In genomic region chr6:158069800-158070195, GRCh38 we compare ENCODE assay signal across 14 cellular contexts.
A peak's percentile ranks its signal among the peaks of the same experiment; 100 is the strongest.
DNase-seq lines count a peak whose midpoint lies in the region; ATAC-seq and TF ChIP-seq lines count a peak whose summit lies in the region.
"Had no signal": no experiment of that assay in that cellular context is flagged by ENCODE, and none has a peak within 500 bp of the region (broad histone marks: within the 10 kb centered on the region; RNA-seq: fewer than 3 reads in every experiment).

No MANE protein-coding gene starts in this region.

- H3K27me3 ChIP-seq in PC-3 (ENCODE audit: low read length) (no peaks in the 10 kb centered on the region), mesenchymal stem cell (ENCODE audit: control insufficient read depth in 1 of 2, insufficient read depth in 1 of 2, low read length in 2 of 2) (no peaks in the 10 kb centered on the region), neural progenitor cell (no peaks in the 10 kb centered on the region)

- H4K20me1 ChIP-seq in PC-3 (ENCODE audit: low read length), result no peaks in the 10 kb centered on the region
- H4K20me1 ChIP-seq in neural progenitor cell (ENCODE audit: low read depth), result no peaks in the 10 kb centered on the region

- peak overlapping the region; percentile 6; the same call in 1 of the 2 replicates for H3K4me3 ChIP-seq in PC-3 (ENCODE audit: low read length)
- no peak overlapping the region for H3K4me3 ChIP-seq in mesenchymal stem cell (ENCODE audit: insufficient read depth in 1 of 2, low read depth in 1 of 2, low read length in 2 of 2)
- H3K4me3 ChIP-seq in neural progenitor cell, result no peak overlapping the region
- no peak overlapping the region for H3K4me3 ChIP-seq in lower leg skin (ENCODE audit: low read depth, poor library complexity, severe bottlenecking)

- H4K91ac ChIP-seq in mesenchymal stem cell (ENCODE audit: low read length), result no peak overlapping the region

- peaks cover 12% of the 10 kb centered on the region for H3K4me1 Mint-ChIP-seq in neural progenitor cell

- peaks cover 4% of the 10 kb centered on the region for H3K27me3 Mint-ChIP-seq in neural progenitor cell (ENCODE audit: insufficient read depth, low read depth)
- H3K27me3 Mint-ChIP-seq: progenitor cell of endocrine pancreas had no signal

- H2AK5ac ChIP-seq in mesenchymal stem cell (ENCODE audit: low read length, severe bottlenecking), result peak overlapping the region; percentile 87

- DNase-seq in AG20443 (ENCODE audit: low spot score), result peak; percentile 56
- peak; percentile 71 for DNase-seq in PC-3
- DNase-seq in mesenchymal stem cell, result peak; percentile 37
- no peak for DNase-seq in neural progenitor cell (ENCODE audit: low spot score)
- no peak for DNase-seq in lower leg skin (ENCODE audit: low spot score in 2 of 2)
- DNase-seq: activated CD4-positive, alpha-beta T cell treated with anti-CD3 and anti-CD28 coated beads, Interleukin-2, amount 50 U/mL, for 1 hour; activated naive CD4-positive, alpha-beta T cell; CD8-positive, alpha-beta T cell; mesendoderm; T-helper 2 cell had no signal

- no peaks in the 10 kb centered on the region for H3K9me2 ChIP-seq in PC-3 (replicated peaks; ENCODE audit: low read length)

- no peak overlapping the region for H2BK120ac ChIP-seq in mesenchymal stem cell (ENCODE audit: low read depth, low read length)

- H3K4me3 Mint-ChIP-seq in neural progenitor cell, result no peak overlapping the region
- H3K4me3 Mint-ChIP-seq: CD8-positive, alpha-beta T cell had no signal

- no peak overlapping the region for H2BK12ac ChIP-seq in mesenchymal stem cell (ENCODE audit: low read length in 2 of 2)

- CTCF ChIA-PET in PC-3 (lab: Charles Lee), result interaction anchor here (1.0 to 1.2 kb wide), 2 partner anchors 12 to 87 kb away, joined by 3 to 4 read pairs; no protein-coding TSS in a partner anchor

- no peak overlapping the region for H3K23ac ChIP-seq in mesenchymal stem cell (ENCODE audit: low read length in 2 of 2)

- POLR2A ChIA-PET in PC-3 (lab: Charles Lee; ENCODE audit: unreplicated experiment), result interaction anchor here (0.5 to 0.7 kb wide), 3 partner anchors 13 to 914 kb away, joined by 3 to 9 read pairs (median 5); no protein-coding TSS in a partner anchor

- H3K18ac ChIP-seq in mesenchymal stem cell (ENCODE audit: low read depth in 1 of 2, low read length in 2 of 2), result no peak overlapping the region

- WGBS in mesenchymal stem cell, result 81% methylated on average over 6 of the region's 6 CpGs
- WGBS in lower leg skin, 2 donors, result 82 to 84% methylated on average over 6 of the region's 6 CpGs

- H3K27ac Mint-ChIP-seq in neural progenitor cell, result no peak overlapping the region
- H3K27ac Mint-ChIP-seq: progenitor cell of endocrine pancreas had no signal

- no TSS peak for BruUV-seq in PC-3 (replicated peaks; lab: Mats Ljungman, UMichigan)

- TF ChIP-seq CTCF in PC-3 (conservative IDR thresholded peaks at IDR 0.05; ENCODE audit: low read depth, low read length), result no peak
- no peak for TF ChIP-seq CTCF in neural progenitor cell (IDR thresholded peaks at IDR 0.05)
- TF ChIP-seq CTCF in lower leg skin (IDR thresholded peaks at IDR 0.05), result no peak

- H3K79me2 ChIP-seq in PC-3 (ENCODE audit: low read length) (no peaks in the 10 kb centered on the region), neural progenitor cell (ENCODE audit: low read depth) (no peaks in the 10 kb centered on the region)

- H2AFZ ChIP-seq in PC-3 (ENCODE audit: low read length) (no peak overlapping the region), mesenchymal stem cell (ENCODE audit: low read depth, low read length) (no peak overlapping the region), neural progenitor cell (replicated peaks) (no peak overlapping the region)

- peaks cover 46% of the 10 kb centered on the region for H3K4me1 ChIP-seq in PC-3 (ENCODE audit: insufficient read depth, low read length)
- peaks cover 28% of the 10 kb centered on the region for H3K4me1 ChIP-seq in mesenchymal stem cell (ENCODE audit: control insufficient read depth, insufficient read depth, low read depth, low read length)
- no peaks in the 10 kb centered on the region for H3K4me1 ChIP-seq in neural progenitor cell

- peaks cover 20% of the 10 kb centered on the region for H3K79me1 ChIP-seq in mesenchymal stem cell (replicated peaks; ENCODE audit: low read length, poor library complexity, severe bottlenecking)

- H3K4me2 ChIP-seq in PC-3 (ENCODE audit: low read length) (peak overlapping the region; percentile 59), mesenchymal stem cell (ENCODE audit: low read length, poor library complexity, severe bottlenecking) (no peak overlapping the region), neural progenitor cell (no peak overlapping the region)

- intact Hi-C loops in PC-3 (cut with micrococcal nuclease), result loop anchor here (1.0 to 5.0 kb wide), 4 partner anchors 12 to 87 kb away; no protein-coding TSS in a partner anchor
- intact Hi-C loops in lower leg skin (cut with DNase I; ENCODE audit: low total_unique reads), result no loop called here

- H3K4ac ChIP-seq in mesenchymal stem cell (ENCODE audit: low read depth in 1 of 2, low read length in 2 of 2), result no peak overlapping the region

- peaks cover 4% of the 10 kb centered on the region for H3K36me3 Mint-ChIP-seq in neural progenitor cell

- H3K9me3 ChIP-seq in PC-3 (ENCODE audit: low read length) (no peaks in the 10 kb centered on the region), mesenchymal stem cell (ENCODE audit: control insufficient read depth, low read length) (no peaks in the 10 kb centered on the region), neural progenitor cell (ENCODE audit: low read depth) (no peaks in the 10 kb centered on the region)

- H3K27ac ChIP-seq in PC-3 (ENCODE audit: low read length), result peak overlapping the region; percentile 98
- H3K27ac ChIP-seq in cingulate gyrus (ENCODE audit: low read depth, low read length), result peak overlapping the region; percentile 83
- no peak overlapping the region for H3K27ac ChIP-seq in mesenchymal stem cell (ENCODE audit: low read length, poor library complexity, severe bottlenecking)
- H3K27ac ChIP-seq in neural progenitor cell, result no peak overlapping the region

- no peaks in the 10 kb centered on the region for H3K9me3 Mint-ChIP-seq in neural progenitor cell
- H3K9me3 Mint-ChIP-seq: CD8-positive, alpha-beta T cell had no signal

- peak overlapping the region; percentile 83 for H3K9ac ChIP-seq in PC-3 (ENCODE audit: low read length)
- H3K9ac ChIP-seq in mesenchymal stem cell (ENCODE audit: low read length), result peak overlapping the region; percentile 30
- H3K9ac ChIP-seq in neural progenitor cell, result no peak overlapping the region

- H3K36me3 ChIP-seq in PC-3 (ENCODE audit: low read depth, low read length) (0 out of 2 replicates have a peak, but pooled peaks cover 4% of the 10 kb centered on the region), mesenchymal stem cell (ENCODE audit: control insufficient read depth in 1 of 2, insufficient read depth in 2 of 2, low read depth in 1 of 2, low read length in 2 of 2) (peaks cover 64 to 87% of the 10 kb centered on the region in 2 experiments), neural progenitor cell (no peaks in the 10 kb centered on the region)

- TF ChIP-seq POLR2A in lower leg skin (IDR thresholded peaks at IDR 0.05), result no peak

- ATAC-seq in PC-3, result peak; percentile 35
- no peak for ATAC-seq in HG03571 (IDR thresholded peaks at IDR 0.05; ENCODE audit: unreplicated experiment)
- ATAC-seq in GM21619 (IDR thresholded peaks at IDR 0.05; ENCODE audit: unreplicated experiment), result no peak
- ATAC-seq: CD8-positive, alpha-beta T cell had no signal

- no peak overlapping the region for H3K14ac ChIP-seq in mesenchymal stem cell (ENCODE audit: low read length in 2 of 2)

- H4K8ac ChIP-seq in mesenchymal stem cell (ENCODE audit: low read length), result no peak overlapping the region

- H2BK5ac ChIP-seq in mesenchymal stem cell (ENCODE audit: low read depth, low read length, poor library complexity, severe bottlenecking), result no peak overlapping the region

- H3F3A ChIP-seq in PC-3 (ENCODE audit: low read length, unreplicated experiment) (peaks cover 6% of the 10 kb centered on the region), neural progenitor cell (ENCODE audit: low read depth) (no peaks in the 10 kb centered on the region)

- no peak overlapping the region for H2BK15ac ChIP-seq in mesenchymal stem cell (ENCODE audit: low read depth, poor library complexity, severe bottlenecking)

Comparison
In these comparisons a context has a peak if more than half of its experiments do, and no peak if none do; other contexts are left out.
1. DNase-seq: peak in AG20443 (single experiment), PC-3 (single experiment) and mesenchymal stem cell (single experiment); none in neural progenitor cell (single experiment) and lower leg skin (0 of 2).
2. H3K27ac ChIP-seq: peak in PC-3 (single experiment) and cingulate gyrus (single experiment); none in mesenchymal stem cell (single experiment) and neural progenitor cell (single experiment).